ENCODE assay signal across 16 cellular contexts in genomic region chr5:96142786-96143434, GRCh38.
DNase-seq lines count a peak whose midpoint lies in the region; FAIRE-seq and TF ChIP-seq lines count a peak whose summit lies in the region.
"Had no signal": no experiment of that assay in that cellular context is flagged by ENCODE, and none has a peak within 500 bp of the region (broad histone marks: within the 10 kb centered on the region; RNA-seq: fewer than 3 reads in every experiment).

No MANE protein-coding gene starts in this region.

- no peaks in the 10 kb centered on the region for H3K36me3 ChIP-seq in bronchial epithelial cell (ENCODE audit: control insufficient read depth, insufficient read depth, low read length)
- H3K36me3 ChIP-seq: BLaER1 treated with 17β-estradiol and CSF1 and Interleukin-3, amounts not matched to agents 10 nM and 100 nM; upper lobe of left lung had no signal

- H3K27me3 ChIP-seq in bronchial epithelial cell (ENCODE audit: control insufficient read depth, insufficient read depth, low read length) = no peaks in the 10 kb centered on the region
- H3K27me3 ChIP-seq: BLaER1 treated with 17β-estradiol and CSF1 and Interleukin-3, amounts not matched to agents 10 nM and 100 nM; upper lobe of left lung had no signal

- no peak for TF ChIP-seq POLR2A in H54 (IDR thresholded peaks at IDR 0.05; ENCODE audit: low read depth, low read length)

- DNase-seq in AG08396 (ENCODE audit: low spot score) (peak; percentile 14), H54 (ENCODE audit: insufficient read length, low spot score) (no peak), bronchial epithelial cell (ENCODE audit: low read depth) (peak; percentile 78), iris pigment epithelial cell (ENCODE audit: low read depth) (peak; percentile 54), NCI-H524 treated with DMSO at 0.1 percent for 48 hours (lab: John Stamatoyannopoulos, UW) (no peak), RPMI8226 (no peak), GM19238 (ENCODE audit: insufficient read length, low spot score) (no peak)
- no peak for DNase-seq in activated CD8-positive, alpha-beta memory T cell treated with anti-CD3 and anti-CD28 coated beads, Interleukin-2, amount 50 U/mL, for 4 hours
- DNase-seq: activated CD4-positive, CD25-positive, alpha-beta regulatory T cell treated with anti-CD3 and anti-CD28 coated beads, Interleukin-2, amount 50 U/mL, for 72 hours; DND-41; Karpas-422; NCI-H187 treated with DMSO at 0.1 percent for 48 hours; NK-92 treated with Interleukin-12 subunit alpha and Interleukin-12 subunit beta, amount 100 ng/mL, for 24 hours; upper lobe of left lung had no signal

- no peak for TF ChIP-seq CTCF in bronchial epithelial cell (IDR thresholded peaks at IDR 0.05; ENCODE audit: insufficient read depth, low read length, severe bottlenecking)

- FAIRE-seq in H54 (lab: Jason Lieb, UNC) = peak; percentile 60
- no peak for FAIRE-seq in bronchial epithelial cell (lab: Jason Lieb, UNC)
- FAIRE-seq: frontal cortex had no signal

- no peak overlapping the region for H3K4me3 ChIP-seq in bronchial epithelial cell (ENCODE audit: low read depth, low read length)
- H3K4me3 ChIP-seq: BLaER1 treated with 17β-estradiol and CSF1 and Interleukin-3, amounts not matched to agents 10 nM and 100 nM; upper lobe of left lung had no signal

Comparison
In these comparisons a context has a peak if more than half of its experiments do, and no peak if none do; other contexts are left out.
1. DNase-seq: peak in AG08396 (single experiment), bronchial epithelial cell (single experiment) and iris pigment epithelial cell (single experiment); none in H54 (single experiment), NCI-H524 treated with DMSO at 0.1 percent for 48 hours (single experiment), activated CD8-positive, alpha-beta memory T cell treated with anti-CD3 and anti-CD28 coated beads, Interleukin-2, amount 50 U/mL, for 4 hours (single experiment), RPMI8226 (single experiment) and GM19238 (single experiment).